ENCODE assay signal across 8 cellular contexts in genomic region chr5:135437796-135438560, GRCh38. TPM values are rescaled to one million over a fixed set of nuclear protein-coding genes. Genes with fewer than 3 reads are reported as not detected.
DNase-seq lines count a peak whose midpoint lies in the region; ATAC-seq and TF ChIP-seq lines count a peak whose summit lies in the region.

No MANE protein-coding gene starts in this region.

- no peak overlapping the region for H3K27ac Mint-ChIP-seq in naive thymus-derived CD4-positive, alpha-beta T cell
- H3K27ac Mint-ChIP-seq in endothelial cell (ENCODE audit: unreplicated experiment): no peak overlapping the region

- H3K36me3 ChIP-seq in naive thymus-derived CD4-positive, alpha-beta T cell (ENCODE audit: control insufficient read depth in 2 of 3, insufficient read depth in 3 of 3, low read length in 3 of 3): no peaks in the 10 kb centered on the region

- CTCF ChIA-PET in naive thymus-derived CD4-positive, alpha-beta T cell (lab: Charles Lee): no interaction called here

- no peak overlapping the region for H3K4me3 Mint-ChIP-seq in naive thymus-derived CD4-positive, alpha-beta T cell
- no peak overlapping the region for H3K4me3 Mint-ChIP-seq in endothelial cell (ENCODE audit: unreplicated experiment)

- H3K4me3 ChIP-seq in cardiac fibroblast (replicated peaks in 1 of 2; ENCODE audit: low read depth in 2 of 2, low read length in 2 of 2): no peak overlapping the region
- no peak overlapping the region for H3K4me3 ChIP-seq in naive thymus-derived CD4-positive, alpha-beta T cell (ENCODE audit: low read length)

- ATAC-seq in naive thymus-derived CD4-positive, alpha-beta T cell: peak; percentile 10
- ATAC-seq in HG03039 (IDR thresholded peaks at IDR 0.05; ENCODE audit: unreplicated experiment): no peak

- no peaks in the 10 kb centered on the region for H3K27me3 ChIP-seq in naive thymus-derived CD4-positive, alpha-beta T cell (ENCODE audit: control insufficient read depth in 2 of 2, insufficient read depth in 2 of 2, low read length in 2 of 2)

- in situ Hi-C loops in Caki2 (cut with HindIII; ENCODE audit: low pct_unique_long_range_greater_than_20kb, low sequenced_read_pairs): no loop called here

- intact Hi-C loops in naive thymus-derived CD4-positive, alpha-beta T cell (cut with micrococcal nuclease): no loop called here

- no peak overlapping the region for H3K27ac ChIP-seq in naive thymus-derived CD4-positive, alpha-beta T cell (ENCODE audit: low read depth, low read length)

- peak; percentile 35 for DNase-seq in Caki2 (ENCODE audit: low read depth)
- DNase-seq in NCI-H1092 (lab: John Stamatoyannopoulos, UW): peak; percentile 62
- DNase-seq in cardiac fibroblast (ENCODE audit: low read depth in 2 of 2): peak; percentile 88 to 90
- DNase-seq in naive thymus-derived CD4-positive, alpha-beta T cell: no peak
- DNase-seq in NCI-H187 (lab: John Stamatoyannopoulos, UW): no peak
- no peak for DNase-seq in endothelial cell (ENCODE audit: low spot score)
- no peak for DNase-seq in foreskin melanocyte

- no peaks in the 10 kb centered on the region for H3K9me3 Mint-ChIP-seq in naive thymus-derived CD4-positive, alpha-beta T cell
- no peaks in the 10 kb centered on the region for H3K9me3 Mint-ChIP-seq in endothelial cell (ENCODE audit: unreplicated experiment)

- no peaks in the 10 kb centered on the region for H3K36me3 Mint-ChIP-seq in naive thymus-derived CD4-positive, alpha-beta T cell
- no peaks in the 10 kb centered on the region for H3K36me3 Mint-ChIP-seq in endothelial cell (ENCODE audit: low read depth, unreplicated experiment)

- no peaks in the 10 kb centered on the region for H3K9me3 ChIP-seq in naive thymus-derived CD4-positive, alpha-beta T cell (ENCODE audit: control insufficient read depth in 2 of 3, low read length in 3 of 3)

- TF ChIP-seq CTCF in cardiac fibroblast (IDR thresholded peaks at IDR 0.05; ENCODE audit: low read depth, low read length) (peak; percentile 3), endothelial cell (IDR thresholded peaks at IDR 0.05; ENCODE audit: unreplicated experiment) (no peak)

- H3K27me3 Mint-ChIP-seq in naive thymus-derived CD4-positive, alpha-beta T cell: peaks cover 4 to 36% (median 8%) of the 10 kb centered on the region in 5 donors
- H3K27me3 Mint-ChIP-seq in endothelial cell (ENCODE audit: unreplicated experiment): peaks cover 4% of the 10 kb centered on the region

- peaks cover 0 to 6% (median 0%) of the 10 kb centered on the region in 7 donors for H3K4me1 Mint-ChIP-seq in naive thymus-derived CD4-positive, alpha-beta T cell
- peaks cover 15% of the 10 kb centered on the region for H3K4me1 Mint-ChIP-seq in endothelial cell (ENCODE audit: unreplicated experiment)

- POLR2A ChIA-PET in naive thymus-derived CD4-positive, alpha-beta T cell (lab: Charles Lee): no interaction called here

- H3K4me1 ChIP-seq in naive thymus-derived CD4-positive, alpha-beta T cell (ENCODE audit: control insufficient read depth in 2 of 2, insufficient read depth in 2 of 2, low read length in 2 of 2): no peaks in the 10 kb centered on the region

RNA-seq across cellular contexts. Expression of gene DCANP1, which starts 9.2 kb away (rescaled TPM):
- total RNA-seq in Caki2 (2014; rRNA removed; shearing (Covaris generic); ENCODE audit: low replicate concordance): not detected in 2 replicates
- total RNA-seq in naive thymus-derived CD4-positive, alpha-beta T cell: under 1 TPM in 2 of 5 experiments, not detected in 3; 0.16 to 0.59 TPM
- polyA plus RNA-seq in naive thymus-derived CD4-positive, alpha-beta T cell: not detected
- total RNA-seq in endothelial cell (ENCODE audit: unreplicated experiment): not detected

RNA-seq across cellular contexts. Expression of gene TIFAB, which starts 14.2 kb away (rescaled TPM):
- not detected in 2 replicates for total RNA-seq in Caki2 (2014; rRNA removed; shearing (Covaris generic); ENCODE audit: low replicate concordance)
- 1 to 10 TPM in 1 of 5 experiments, under 1 TPM in 2, not detected in 2; 0.05 to 1.1 (median 0.08) TPM for total RNA-seq in naive thymus-derived CD4-positive, alpha-beta T cell
- polyA plus RNA-seq in naive thymus-derived CD4-positive, alpha-beta T cell: not detected
- total RNA-seq in endothelial cell (ENCODE audit: unreplicated experiment): not detected

RNA-seq across cellular contexts. Expression of gene MACROH2A1, which starts 38.9 kb away (rescaled TPM):
- total RNA-seq in Caki2 (2014; rRNA removed; shearing (Covaris generic); ENCODE audit: low replicate concordance): 265 and 301 TPM in 2 replicates
- total RNA-seq in naive thymus-derived CD4-positive, alpha-beta T cell: 100 to 1,000 TPM; 109 to 288 (median 140) TPM
- 100 to 1,000 TPM; 123 to 133 TPM for polyA plus RNA-seq in naive thymus-derived CD4-positive, alpha-beta T cell
- 181 TPM for total RNA-seq in endothelial cell (ENCODE audit: unreplicated experiment)

Comparison
In these comparisons a context has a peak if more than half of its experiments do, and no peak if none do; other contexts are left out.
1. DNase-seq: peak in Caki2 (single experiment), NCI-H1092 (single experiment) and cardiac fibroblast (2 of 2); none in naive thymus-derived CD4-positive, alpha-beta T cell (0 of 9), NCI-H187 (0 of 2), endothelial cell (single experiment) and foreskin melanocyte (single experiment).